Comparison of ENCODE assay signal across 25 cellular contexts in the genomic region with DNA sequence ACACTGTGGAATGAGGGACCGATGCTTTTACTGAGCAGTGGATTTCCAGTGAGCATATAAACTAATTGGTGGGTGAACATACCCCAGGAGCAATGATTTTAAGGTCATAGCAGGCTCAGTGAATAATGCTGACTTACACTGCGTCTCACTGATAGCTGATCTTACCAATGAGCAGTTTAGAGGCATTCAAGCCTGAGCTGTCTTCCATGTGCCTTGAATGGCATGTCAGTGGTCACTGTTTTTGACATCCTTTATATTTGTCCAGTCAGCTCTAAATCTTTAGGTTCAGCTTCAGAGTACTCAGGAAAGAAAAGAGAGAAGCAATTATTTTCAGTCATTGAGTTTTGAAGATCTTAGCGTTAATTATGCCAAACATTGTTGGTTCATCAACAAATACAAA.
"Had no signal": no experiment of that assay in that cellular context is flagged by ENCODE, and none has a peak within 500 bp of the region (broad histone marks: within the 10 kb centered on the region; RNA-seq: fewer than 3 reads in every experiment).

No MANE protein-coding gene starts in this region.

- H3K36me3 ChIP-seq: adrenal gland, breast epithelium had no signal

- H3K4me3 ChIP-seq: adrenal gland, breast epithelium, SK-N-MC had no signal

- ATAC-seq: activated CD4-positive, alpha-beta T cell treated with anti-CD3 and anti-CD28 coated beads for 36 hours; activated CD8-positive, alpha-beta T cell treated with anti-CD3 and anti-CD28 coated beads for 36 hours; Panc1; Right ventricle myocardium inferior; T-cell had no signal

- H3K27ac ChIP-seq: adrenal gland, breast epithelium, SK-N-MC, VCaP had no signal

- H3K9me3 ChIP-seq: adrenal gland, breast epithelium had no signal

- DNase-seq: activated CD4-positive, alpha-beta T cell treated with anti-CD3 and anti-CD28 coated beads for 36 hours; activated CD8-positive, alpha-beta memory T cell treated with anti-CD3 and anti-CD28 coated beads, Interleukin-2, amount 50 U/mL, for 4 hours; activated CD8-positive, alpha-beta T cell treated with anti-CD3 and anti-CD28 coated beads for 36 hours; activated naive CD4-positive, alpha-beta T cell treated with anti-CD3 and anti-CD28 coated beads, Interleukin-2, amount 50 U/mL, for 16 hours; activated naive CD8-positive, alpha-beta T cell treated with anti-CD3 and anti-CD28 coated beads, Interleukin-2, amount 10 ng/mL, durations not matched to agents 7 days and 5 days; activated T-cell treated with anti-CD3 and anti-CD28 coated beads, Interleukin-2, amount 50 U/mL, for 1 hour; adrenal gland; anterior cingulate cortex; caudate nucleus; NCI-H1105 treated with DMSO at 0.1 percent for 48 hours; NCI-H1436 treated with DMSO at 0.1 percent for 48 hours; NCI-H1930; NCI-H2171; NCI-H2227 treated with DMSO at 0.1 percent for 48 hours; NCI-H446 treated with DMSO at 0.1 percent for 48 hours; NCI-H524 treated with DMSO at 0.1 percent for 48 hours; NCI-H774; NK-92 treated with Interleukin-12 subunit alpha and Interleukin-12 subunit beta, amount 100 ng/mL, for 24 hours; RPMI8226; T-cell had no signal

- H3K27me3 ChIP-seq: adrenal gland, breast epithelium had no signal

- H3K4me1 ChIP-seq: adrenal gland, breast epithelium had no signal
